In the genomic region with DNA sequence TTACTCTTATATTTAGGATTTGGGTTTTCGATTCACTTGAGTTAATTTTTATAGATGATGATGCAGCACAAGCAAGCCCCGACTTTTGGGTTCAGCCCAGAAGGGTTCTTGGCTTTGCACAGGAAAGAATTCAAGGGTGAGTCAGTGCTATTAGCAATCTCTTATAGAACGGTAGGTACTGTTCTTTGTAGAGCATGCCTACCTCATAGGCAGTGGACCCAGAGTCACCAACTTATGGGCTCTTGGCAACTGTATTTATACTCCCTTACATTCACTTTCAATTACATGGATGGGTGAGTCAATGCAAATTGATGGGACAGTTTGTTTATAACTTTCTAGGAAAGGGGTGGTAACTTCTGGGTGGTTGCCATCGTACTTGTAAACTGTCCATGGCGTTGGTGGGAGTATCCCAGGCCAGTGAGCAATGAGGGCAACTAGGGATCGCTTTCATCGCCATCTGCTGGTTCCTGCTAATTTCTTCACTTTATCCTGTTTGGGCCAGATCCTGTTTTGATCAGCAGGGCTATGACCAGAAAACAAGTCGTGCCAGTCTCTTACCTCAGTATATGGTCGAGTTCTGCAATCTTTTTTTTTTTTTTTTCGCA, we compare ENCODE assay signal across 9 cellular contexts.
DNase-seq lines count a peak whose midpoint lies in the region; ATAC-seq and TF ChIP-seq lines count a peak whose summit lies in the region.
"Had no signal": no experiment of that assay in that cellular context is flagged by ENCODE, and none has a peak within 500 bp of the region (broad histone marks: within the 10 kb centered on the region; RNA-seq: fewer than 3 reads in every experiment).

No MANE protein-coding gene starts in this region.

- no peaks in the 10 kb centered on the region for H3K4me1 ChIP-seq in uterus
- H3K4me1 ChIP-seq: parathyroid adenoma had no signal

- ATAC-seq in GM21529 (IDR thresholded peaks at IDR 0.05; ENCODE audit: unreplicated experiment), result peak; percentile 56
- no peak for ATAC-seq in left ventricle myocardium superior

- CTCF ChIA-PET in AG04450 (lab: Charles Lee), result no interaction called here

- H3K9me3 ChIP-seq in AG04450 (ENCODE audit: control insufficient read depth, insufficient read depth, low read length), result peaks cover 3% of the 10 kb centered on the region; the same call in 1 of the 2 replicates
- no peaks in the 10 kb centered on the region for H3K9me3 ChIP-seq in uterus

- H3K4me3 ChIP-seq in AG04450 (ENCODE audit: low read depth, low read length) (no peak overlapping the region), uterus (no peak overlapping the region)

- H3K27ac ChIP-seq in AG04450 (ENCODE audit: low read depth, low read length), result no peak overlapping the region
- no peak overlapping the region for H3K27ac ChIP-seq in uterus
- H3K27ac ChIP-seq: parathyroid adenoma had no signal

- H3K36me3 ChIP-seq in uterus, result no peaks in the 10 kb centered on the region

- TF ChIP-seq CTCF in AG04450 (IDR thresholded peaks at IDR 0.05; ENCODE audit: low read depth, low read length), result peak; percentile 40
- TF ChIP-seq CTCF in uterus (IDR thresholded peaks at IDR 0.05), result no peak

- POLR2A ChIA-PET in AG04450 (lab: Yijun Ruan, JAX), result no interaction called here

- DNase-seq in AG04450 (ENCODE audit: low read depth, low spot score) (no peak), OCI-M1 (lab: John Stamatoyannopoulos, UW) (peak; percentile 92), globus pallidus (ENCODE audit: low spot score) (peak; percentile 42), occipital lobe (lab: John Stamatoyannopoulos, UW) (no peak), left ventricle myocardium superior (no peak), uterus (no peak)
- DNase-seq in stimulated activated naive CD4-positive, alpha-beta T cell treated with Interleukin-2 at 50 U/mL for 16 hours (lab: John Stamatoyannopoulos, UW), result no peak

- H3K27me3 ChIP-seq in AG04450 (ENCODE audit: control insufficient read depth, insufficient read depth, low read length) (no peaks in the 10 kb centered on the region), uterus (no peaks in the 10 kb centered on the region)

- intact Hi-C loops in left ventricle myocardium superior (cut with micrococcal nuclease) (no loop called here), uterus (cut with DNase I; ENCODE audit: low total_unique reads) (no loop called here)

- TF ChIP-seq POLR2A in uterus (IDR thresholded peaks at IDR 0.05), result no peak

Comparison
In these comparisons a context has a peak if more than half of its experiments do, and no peak if none do; other contexts are left out.
1. DNase-seq: peak in OCI-M1 (single experiment) and globus pallidus (single experiment); none in AG04450 (single experiment), occipital lobe (single experiment), left ventricle myocardium superior (single experiment), stimulated activated naive CD4-positive, alpha-beta T cell treated with Interleukin-2 at 50 U/mL for 16 hours (single experiment) and uterus (0 of 2).